1 cellular context compared by ENCODE assay signal in genomic region chr4:93394488-93395185, GRCh38.
A peak's percentile ranks its signal among the peaks of the same experiment; 100 is the strongest.
TF ChIP-seq lines count a peak whose summit lies in the region.

No MANE protein-coding gene starts in this region.

TF ChIP-seq in SK-N-SH treated with all-trans-retinoic acid at 6 μM for 48 hours, 23 proteins besides CTCF, POLR2A, EP300 and RAD21 (continued from another document):
- TF ChIP-seq ISL1 (CRISPR knock-in tag; IDR thresholded peaks at IDR 0.05) (peak; percentile 79), TOX (CRISPR knock-in tag; IDR thresholded peaks at IDR 0.05; ENCODE audit: borderline replicate concordance) (peak; percentile 64)
